ENCODE assay signal across 13 cellular contexts in genomic region chr3:108092556-108092955, GRCh38. TPM values are rescaled to one million over a fixed set of nuclear protein-coding genes. Genes with fewer than 3 reads are reported as not detected.
DNase-seq lines count a peak whose midpoint lies in the region; ATAC-seq and TF ChIP-seq lines count a peak whose summit lies in the region.
"Had no signal": no experiment of that assay in that cellular context is flagged by ENCODE, and none has a peak within 500 bp of the region (broad histone marks: within the 10 kb centered on the region; RNA-seq: fewer than 3 reads in every experiment).

No MANE protein-coding gene starts in this region.

- intact Hi-C loops in Panc1 (cut with micrococcal nuclease; ENCODE audit: unreplicated experiment) = no loop called here

- POLR2A ChIA-PET in Panc1 (lab: Charles Lee) = no interaction called here

- H3K4me3 Mint-ChIP-seq in activated naive CD4-positive, alpha-beta T cell treated with anti-CD3 and anti-CD28 coated beads, Interleukin-2, amount 50 U/mL, for 24 hours = peak overlapping the region; percentile 95

- no peak for ATAC-seq in Panc1
- no peak for ATAC-seq in HG03442 (IDR thresholded peaks at IDR 0.05; ENCODE audit: unreplicated experiment)
- ATAC-seq in GM19351 (IDR thresholded peaks at IDR 0.05; ENCODE audit: unreplicated experiment) = no peak
- ATAC-seq: pancreas had no signal

- no peak for TF ChIP-seq CTCF in Panc1 (IDR thresholded peaks at IDR 0.05)

- peaks cover 19% of the 10 kb centered on the region; the same call in 1 of the 2 replicates for H3K4me1 ChIP-seq in Panc1 (ENCODE audit: control insufficient read depth, insufficient read depth, low read length)

- no peaks in the 10 kb centered on the region for H3K9me3 Mint-ChIP-seq in activated naive CD4-positive, alpha-beta T cell treated with anti-CD3 and anti-CD28 coated beads, Interleukin-2, amount 50 U/mL, for 24 hours

- in situ Hi-C loops in Panc1 (cut with HindIII; ENCODE audit: low pct_unique_long_range_greater_than_20kb, low sequenced_read_pairs) = no loop called here

- H3K27ac Mint-ChIP-seq in activated naive CD4-positive, alpha-beta T cell treated with anti-CD3 and anti-CD28 coated beads, Interleukin-2, amount 50 U/mL, for 24 hours = peak overlapping the region; percentile 99

- no peaks in the 10 kb centered on the region for H3K36me3 ChIP-seq in Panc1 (ENCODE audit: control insufficient read depth, insufficient read depth, low read length)
- H3K36me3 ChIP-seq: pancreas, suprapubic skin had no signal

- H3K4me1 Mint-ChIP-seq in activated naive CD4-positive, alpha-beta T cell treated with anti-CD3 and anti-CD28 coated beads, Interleukin-2, amount 50 U/mL, for 24 hours = peaks cover 47% of the 10 kb centered on the region

- H3K27me3 ChIP-seq in Panc1 (ENCODE audit: control insufficient read depth, insufficient read depth, low read length) = no peaks in the 10 kb centered on the region
- H3K27me3 ChIP-seq: pancreas, suprapubic skin had no signal

- CTCF ChIA-PET in Panc1 (lab: Charles Lee) = no interaction called here

- H3K36me3 Mint-ChIP-seq in activated naive CD4-positive, alpha-beta T cell treated with anti-CD3 and anti-CD28 coated beads, Interleukin-2, amount 50 U/mL, for 24 hours = peaks cover 2% of the 10 kb centered on the region

- no peak for DNase-seq in activated naive CD4-positive, alpha-beta T cell treated with Interleukin-2 at 50 U/mL for 16 hours
- DNase-seq in Panc1 (ENCODE audit: low read depth, low spot score) (no peak), globus pallidus (ENCODE audit: low spot score) (peak; percentile 13), substantia nigra (lab: John Stamatoyannopoulos, UW) (no peak)
- no peak for DNase-seq in stimulated activated naive CD4-positive, alpha-beta T cell treated with Interleukin-2 at 50 U/mL for 16 hours (lab: John Stamatoyannopoulos, UW)
- DNase-seq: mesenchymal stem cell, NCI-H1930, NCI-H526 treated with DMSO at 0.1 percent for 48 hours, pancreas had no signal

- peaks cover 5% of the 10 kb centered on the region; the same call in 1 of the 2 replicates for H3K9me3 ChIP-seq in Panc1 (ENCODE audit: control insufficient read depth, insufficient read depth, low read depth, low read length)
- H3K9me3 ChIP-seq: pancreas, suprapubic skin had no signal

- no peak overlapping the region for H3K4me3 ChIP-seq in Panc1 (ENCODE audit: low read depth in 2 of 2, low read length in 2 of 2)
- H3K4me3 ChIP-seq: suprapubic skin had no signal

- H3K27ac ChIP-seq in Panc1 (ENCODE audit: low read length) (no peak overlapping the region), substantia nigra (ENCODE audit: low read depth, low read length, poor library complexity, severe bottlenecking) (peak overlapping the region; percentile 36)
- H3K27ac ChIP-seq: pancreas, suprapubic skin had no signal

- no peaks in the 10 kb centered on the region for H3K27me3 Mint-ChIP-seq in activated naive CD4-positive, alpha-beta T cell treated with anti-CD3 and anti-CD28 coated beads, Interleukin-2, amount 50 U/mL, for 24 hours

- TSS peak; percentile 75 for BruUV-seq in Panc1 (replicated peaks; lab: Mats Ljungman, UMichigan)

RNA-seq across cellular contexts. Expression of gene CD47, which starts 1.7 kb away (rescaled TPM):
- 89.7 TPM for total RNA-seq in Panc1 (2021; ENCODE audit: unreplicated experiment)
- 50.1 TPM for polyA plus RNA-seq in Panc1 (2012; ENCODE audit: insufficient read length)
